Comparison of ENCODE assay signal across 18 cellular contexts in genomic region chr20:33681288-33681687, GRCh38. TPM values are rescaled to one million over a fixed set of nuclear protein-coding genes. Genes with fewer than 3 reads are reported as not detected.
DNase-seq lines count a peak whose midpoint lies in the region; TF ChIP-seq lines count a peak whose summit lies in the region.
"Had no signal": no experiment of that assay in that cellular context is flagged by ENCODE, and none has a peak within 500 bp of the region (broad histone marks: within the 10 kb centered on the region; RNA-seq: fewer than 3 reads in every experiment).

No MANE protein-coding gene starts in this region.

- no peak overlapping the region for H2AFZ ChIP-seq in Loucy (ENCODE audit: low read length)
- no peak overlapping the region for H2AFZ ChIP-seq in neuronal stem cell (ENCODE audit: low read length)
- no peak overlapping the region for H2AFZ ChIP-seq in GM23248

- H3K27ac Mint-ChIP-seq in activated T-cell treated with anti-CD3 and anti-CD28 coated beads, Interleukin-2, amount 50 U/mL, for 24 hours: peak overlapping the region; percentile 84

- peak overlapping the region; percentile 4 for H3K4me2 ChIP-seq in Loucy (ENCODE audit: low read depth, low read length, poor library complexity, severe bottlenecking)
- no peak overlapping the region for H3K4me2 ChIP-seq in neuronal stem cell (ENCODE audit: insufficient read depth, low read length, poor library complexity, severe bottlenecking)
- no peak overlapping the region for H3K4me2 ChIP-seq in GM23248 (ENCODE audit: unreplicated experiment)

- no peak overlapping the region for H3K4me3 Mint-ChIP-seq in activated T-cell treated with anti-CD3 and anti-CD28 coated beads, Interleukin-2, amount 50 U/mL, for 24 hours
- H3K4me3 Mint-ChIP-seq: mesothelial cell of epicardium had no signal

- no CpG with 5 or more reads among the region's 5 CpGs for WGBS in neuronal stem cell (ENCODE audit: extremely low coverage in 2 of 2, insufficient read length in 2 of 2, insufficient replicate concordance in 1 of 2), 2 donors
- WGBS in GM23248 (ENCODE audit: low coverage in 1 of 2, low lambda C conversion rate in 2 of 2, missing lambda C conversion rate in 2 of 2), 2 experiments: 81 to 88% methylated on average over 5 of the region's 5 CpGs

- peaks cover 8% of the 10 kb centered on the region for H3K79me1 ChIP-seq in neuronal stem cell (ENCODE audit: low read depth, low read length)

- no peaks in the 10 kb centered on the region for H3F3A ChIP-seq in Loucy (ENCODE audit: low read depth)
- no peaks in the 10 kb centered on the region for H3F3A ChIP-seq in GM23248 (ENCODE audit: insufficient read depth)

- H3K18ac ChIP-seq in neuronal stem cell (ENCODE audit: low read length): no peak overlapping the region

- H3K4me3 ChIP-seq in Loucy (ENCODE audit: low read length, poor library complexity, severe bottlenecking) (no peak overlapping the region), neuronal stem cell (ENCODE audit: low read length in 2 of 2) (no peak overlapping the region), GM23248 (no peak overlapping the region)
- H3K4me3 ChIP-seq: ascending aorta had no signal

- in situ Hi-C loops in GM23248 (cut with MboI): no loop called here

- H2BK15ac ChIP-seq in neuronal stem cell (ENCODE audit: low read length): no peak overlapping the region

- no peaks in the 10 kb centered on the region for H3K9me3 Mint-ChIP-seq in activated T-cell treated with anti-CD3 and anti-CD28 coated beads, Interleukin-2, amount 50 U/mL, for 24 hours
- H3K9me3 Mint-ChIP-seq: mesothelial cell of epicardium had no signal

- no peak overlapping the region for H3K23ac ChIP-seq in neuronal stem cell (ENCODE audit: low read depth, low read length, poor library complexity)

- H3K79me2 ChIP-seq in Loucy (ENCODE audit: insufficient read depth, low read length) (peaks cover 57% of the 10 kb centered on the region), GM23248 (ENCODE audit: insufficient read depth) (peaks cover 22% of the 10 kb centered on the region)

- no peak for DNase-seq in activated T-cell treated with anti-CD3 and anti-CD28 coated beads, Interleukin-2, amount 50 U/mL, for 24 hours
- DNase-seq in activated T-cell treated with anti-CD3 and anti-CD28 coated beads for 4 hours: no peak
- DNase-seq in neuronal stem cell (ENCODE audit: low spot score): no peak
- DNase-seq in GM23248: no peak
- DNase-seq in COLO829 (ENCODE audit: low spot score): no peak
- DNase-seq: ACHN, foreskin keratinocyte, left cardiac atrium, MV-4-11, NCI-H1930, SHP77, T1000 had no signal

- no peak overlapping the region for H2BK12ac ChIP-seq in neuronal stem cell (ENCODE audit: low read length)

- H2AK5ac ChIP-seq in neuronal stem cell (ENCODE audit: low read depth, low read length): no peak overlapping the region

- TF ChIP-seq CTCF in Loucy (conservative IDR thresholded peaks at IDR 0.05; ENCODE audit: low read length): no peak

- H3K27me3 Mint-ChIP-seq in activated T-cell treated with anti-CD3 and anti-CD28 coated beads, Interleukin-2, amount 50 U/mL, for 24 hours: no peaks in the 10 kb centered on the region

- H3K4me1 ChIP-seq in Loucy (ENCODE audit: insufficient read depth, low read length, poor library complexity, severe bottlenecking) (peaks cover 29% of the 10 kb centered on the region), neuronal stem cell (ENCODE audit: control insufficient read depth in 2 of 2, insufficient read depth in 1 of 2, low read depth in 1 of 2, low read length in 2 of 2) (peaks cover 9 to 10% of the 10 kb centered on the region in 2 donors), GM23248 (ENCODE audit: insufficient read depth) (peaks cover 12% of the 10 kb centered on the region)
- H3K4me1 ChIP-seq: foreskin keratinocyte had no signal

- H2BK120ac ChIP-seq in neuronal stem cell (ENCODE audit: low read depth, low read length): no peak overlapping the region

- H4K8ac ChIP-seq in neuronal stem cell (ENCODE audit: low read depth, low read length): no peak overlapping the region

- H3K36me3 ChIP-seq in Loucy (ENCODE audit: insufficient read depth, low read length) (peaks cover 38% of the 10 kb centered on the region; the same call in 1 of the 2 replicates), neuronal stem cell (replicated peaks in 1 of 2; ENCODE audit: control insufficient read depth in 2 of 2, insufficient read depth in 2 of 2, low read length in 2 of 2) (peaks cover 34 to 74% of the 10 kb centered on the region in 2 donors), GM23248 (ENCODE audit: low read depth) (no peaks in the 10 kb centered on the region)
- H3K36me3 ChIP-seq: ascending aorta had no signal

- no peak overlapping the region for H3K4ac ChIP-seq in neuronal stem cell (ENCODE audit: low read length)

- H3K27ac ChIP-seq in neuronal stem cell (replicated peaks; ENCODE audit: low read length) (no peak overlapping the region), GM23248 (no peak overlapping the region)
- H3K27ac ChIP-seq: foreskin keratinocyte had no signal

- H3K36me3 Mint-ChIP-seq in activated T-cell treated with anti-CD3 and anti-CD28 coated beads, Interleukin-2, amount 50 U/mL, for 24 hours (ENCODE audit: low read depth): peaks cover 87% of the 10 kb centered on the region

- H3K27me3 ChIP-seq in Loucy (ENCODE audit: insufficient read depth, low read length, poor library complexity, severe bottlenecking) (no peaks in the 10 kb centered on the region), neuronal stem cell (ENCODE audit: control insufficient read depth in 3 of 3, insufficient read depth in 3 of 3, low read depth in 1 of 3, low read length in 3 of 3) (no peaks in the 10 kb centered on the region), GM23248 (replicated peaks; ENCODE audit: insufficient read depth) (no peaks in the 10 kb centered on the region)
- H3K27me3 ChIP-seq: ascending aorta, foreskin keratinocyte had no signal

- peaks cover 68% of the 10 kb centered on the region for H3K4me1 Mint-ChIP-seq in activated T-cell treated with anti-CD3 and anti-CD28 coated beads, Interleukin-2, amount 50 U/mL, for 24 hours (ENCODE audit: low read depth)

- H4K91ac ChIP-seq in neuronal stem cell (ENCODE audit: low read depth, low read length, poor library complexity): no peak overlapping the region

- H3K14ac ChIP-seq in neuronal stem cell (ENCODE audit: low read length): no peak overlapping the region

- no peaks in the 10 kb centered on the region for H3K9me2 ChIP-seq in Loucy (replicated peaks; ENCODE audit: low read depth, low read length)
- no peaks in the 10 kb centered on the region for H3K9me2 ChIP-seq in GM23248 (ENCODE audit: insufficient read depth)

- H2BK5ac ChIP-seq in neuronal stem cell (ENCODE audit: low read length): no peak overlapping the region

- H4K20me1 ChIP-seq in Loucy (ENCODE audit: insufficient read depth, low read length, poor library complexity, severe bottlenecking): peaks cover 42% of the 10 kb centered on the region
- no peaks in the 10 kb centered on the region for H4K20me1 ChIP-seq in GM23248 (ENCODE audit: insufficient read depth)

- H3K9ac ChIP-seq in Loucy (ENCODE audit: low read depth, low read length, poor library complexity, severe bottlenecking) (no peak overlapping the region), neuronal stem cell (ENCODE audit: low read depth, low read length, poor library complexity) (peak overlapping the region; percentile 78), GM23248 (no peak overlapping the region)

- no peaks in the 10 kb centered on the region for H3K9me3 ChIP-seq in Loucy (ENCODE audit: insufficient read depth, low read depth, low read length)
- H3K9me3 ChIP-seq in neuronal stem cell (replicated peaks in 1 of 2; ENCODE audit: control insufficient read depth in 2 of 2, insufficient read depth in 1 of 2, low read depth in 1 of 2, low read length in 2 of 2): peaks cover 0 to 5% of the 10 kb centered on the region in 2 donors
- no peaks in the 10 kb centered on the region for H3K9me3 ChIP-seq in GM23248 (ENCODE audit: low read depth)
- H3K9me3 ChIP-seq: ascending aorta had no signal

RNA-seq across cellular contexts. Expression of gene E2F1, which starts 4.9 kb away (rescaled TPM):
- 20.5 TPM for polyA plus RNA-seq in neuronal stem cell (2013, experiment 1 of 2)
- 19.9 TPM for polyA plus RNA-seq in neuronal stem cell (2013, experiment 2 of 2)
- total RNA-seq in GM23248 (2014; rRNA removed; shearing (Covaris generic)): 9.0 and 12.9 TPM in 2 replicates
- 4.3 and 4.9 TPM in 2 replicates for polyA plus RNA-seq in GM23248 (2016; fragmentation: Nextera tagmentation; extraction: Ambion mirVana)

RNA-seq across cellular contexts. Expression of gene NECAB3, which starts 7.1 kb away (rescaled TPM):
- 12.9 TPM for polyA plus RNA-seq in neuronal stem cell (2013, experiment 1 of 2)
- 13.4 TPM for polyA plus RNA-seq in neuronal stem cell (2013, experiment 2 of 2)
- total RNA-seq in GM23248 (2014; rRNA removed; shearing (Covaris generic)): 27.1 and 27.3 TPM in 2 replicates
- 11.0 and 13.4 TPM in 2 replicates for polyA plus RNA-seq in GM23248 (2016; fragmentation: Nextera tagmentation; extraction: Ambion mirVana)

RNA-seq across cellular contexts. Expression of gene ACTL10, which starts 14.5 kb away (rescaled TPM):
- polyA plus RNA-seq in neuronal stem cell (2013, experiment 1 of 2): 0.04 TPM
- 0.03 TPM for polyA plus RNA-seq in neuronal stem cell (2013, experiment 2 of 2)
- 3.2 and 3.4 TPM in 2 replicates for total RNA-seq in GM23248 (2014; rRNA removed; shearing (Covaris generic))
- 1.5 and 1.7 TPM in 2 replicates for polyA plus RNA-seq in GM23248 (2016; fragmentation: Nextera tagmentation; extraction: Ambion mirVana)
- total RNA-seq: NCI-H460 had no signal

RNA-seq across cellular contexts. Expression of gene C20orf144, which starts 19.2 kb away (rescaled TPM):
- polyA plus RNA-seq in neuronal stem cell (2013, experiment 1 of 2): 0.07 TPM
- 0.11 TPM for polyA plus RNA-seq in neuronal stem cell (2013, experiment 2 of 2)
- total RNA-seq in GM23248 (2014; rRNA removed; shearing (Covaris generic)): 0.63 TPM in 1 of 2 replicates, not detected in the other
- polyA plus RNA-seq in GM23248 (2016; fragmentation: Nextera tagmentation; extraction: Ambion mirVana): 0.25 and 0.41 TPM in 2 replicates
- total RNA-seq: ascending aorta, endothelial cell of umbilical vein, NCI-H460, right cardiac atrium had no signal
- polyA plus RNA-seq: endothelial cell of umbilical vein, foreskin keratinocyte had no signal

RNA-seq across cellular contexts. Expression of gene PXMP4, which starts 38.8 kb away (rescaled TPM):
- polyA plus RNA-seq in neuronal stem cell (2013, experiment 1 of 2): 3.3 TPM
- 3.1 TPM for polyA plus RNA-seq in neuronal stem cell (2013, experiment 2 of 2)
- total RNA-seq in GM23248 (2014; rRNA removed; shearing (Covaris generic)): 5.9 and 14.3 TPM in 2 replicates
- 14.1 and 16.4 TPM in 2 replicates for polyA plus RNA-seq in GM23248 (2016; fragmentation: Nextera tagmentation; extraction: Ambion mirVana)
